ENCODE assay signal across 1 cellular context in genomic region chr2:169324581-169325260, GRCh38.
TF ChIP-seq lines count a peak whose summit lies in the region.

No MANE protein-coding gene starts in this region.

TF ChIP-seq in HEK293, 187 proteins besides CTCF, POLR2A, EP300 and RAD21 (continued from another document):
- TF ChIP-seq OSR2 (tag by site-specific recombination; IDR thresholded peaks at IDR 0.05) (0 out of 2 replicates have a peak, but pooled peaks have one; percentile 14), ZNF148 (tag by site-specific recombination; IDR thresholded peaks at IDR 0.05; ENCODE audit: borderline replicate concordance) (no peak), INSM2 (tag by site-specific recombination; IDR thresholded peaks at IDR 0.05) (no peak), ZNF341 (tag by site-specific recombination; IDR thresholded peaks at IDR 0.05; ENCODE audit: low read depth) (peak; percentile 40; the same call in 1 of the 2 replicates)
